In the genomic region with DNA sequence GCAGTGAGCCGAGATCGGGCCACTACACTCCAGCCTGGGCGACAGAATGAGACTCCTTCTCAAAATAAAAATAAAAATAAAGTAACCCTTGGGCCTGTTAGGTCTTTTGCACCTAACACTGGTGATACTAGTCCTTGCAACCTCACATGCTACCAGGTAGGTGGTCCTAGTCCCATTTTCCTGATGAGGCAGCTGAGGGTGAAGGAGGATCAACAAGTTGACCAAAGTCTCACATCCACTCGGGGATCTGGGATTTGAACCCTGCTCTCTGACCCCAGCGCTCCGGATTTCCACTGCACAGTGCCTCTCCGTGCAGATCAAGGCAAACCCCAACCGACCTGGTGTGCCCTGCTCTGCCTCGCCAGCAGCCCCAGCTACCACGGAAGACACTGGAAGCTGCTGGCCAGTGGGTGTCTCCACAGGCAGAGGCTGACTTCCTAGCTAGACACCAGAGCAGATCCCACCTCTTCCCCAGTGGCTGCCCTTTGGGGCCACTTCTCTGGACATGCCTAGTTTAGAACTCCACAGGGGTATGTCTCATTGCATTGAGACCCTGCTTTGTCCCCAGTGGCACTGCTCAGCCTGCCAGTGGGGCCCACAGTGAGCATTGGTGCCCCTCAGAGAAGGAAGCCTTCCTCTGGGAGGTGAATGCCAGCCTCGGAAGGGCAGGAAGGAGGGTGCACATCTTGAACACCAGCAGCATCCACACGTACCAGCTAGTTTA, we compare ENCODE assay signal across 3 cellular contexts.
TF ChIP-seq lines count a peak whose summit lies in the region.

No MANE protein-coding gene starts in this region.

TF ChIP-seq in HepG2, 621 proteins besides CTCF, POLR2A, EP300 and RAD21:
- TF ChIP-seq ZNF446 (CRISPR knock-in tag; IDR thresholded peaks at IDR 0.05) (no peak), ZNF124 (CRISPR knock-in tag; IDR thresholded peaks at IDR 0.05) (no peak), MEF2D (CRISPR knock-in tag; IDR thresholded peaks at IDR 0.05) (no peak), MED8 (CRISPR knock-in tag; IDR thresholded peaks at IDR 0.05; ENCODE audit: insufficient replicate concordance) (no peak), RARG (CRISPR knock-in tag; IDR thresholded peaks at IDR 0.05; ENCODE audit: low read depth) (no peak), ZNF629 (CRISPR knock-in tag; conservative IDR thresholded peaks at IDR 0.05) (peak; percentile 70)
TF ChIP-seq in HepG2: peak in this region for 1.

TF ChIP-seq in H1, 55 proteins besides CTCF, POLR2A, EP300 and RAD21:
- TF ChIP-seq RBBP5 (IDR thresholded peaks at IDR 0.05; ENCODE audit: borderline replicate concordance, low read depth, low read length) (no peak), ASH2L (IDR thresholded peaks at IDR 0.05; ENCODE audit: low read length) (no peak), TEAD4 (IDR thresholded peaks at IDR 0.05; ENCODE audit: low read depth, low read length) (no peak), EZH2 (IDR thresholded peaks at IDR 0.05; ENCODE audit: low read depth, low read length, severe bottlenecking) (no peak), CHD7 (IDR thresholded peaks at IDR 0.05; ENCODE audit: insufficient replicate concordance, low read length) (no peak), FOSL1 (IDR thresholded peaks at IDR 0.05; ENCODE audit: insufficient read depth, low read depth, low read length) (no peak), POU5F1 (IDR thresholded peaks at IDR 0.05; ENCODE audit: low read depth, low read length) (no peak), CTBP2 (IDR thresholded peaks at IDR 0.05; ENCODE audit: borderline replicate concordance, insufficient read depth, insufficient read length, low read length) (no peak), HDAC6 (IDR thresholded peaks at IDR 0.05; ENCODE audit: low read depth, low read length) (no peak), JUND (IDR thresholded peaks at IDR 0.05; ENCODE audit: low read length) (no peak), TAF1 (IDR thresholded peaks at IDR 0.05; ENCODE audit: low read depth, low read length) (no peak)

TF ChIP-seq in SK-N-SH, 30 proteins besides CTCF, POLR2A, EP300 and RAD21:
- no peak for TF ChIP-seq SMC3 (IDR thresholded peaks at IDR 0.05; ENCODE audit: low read depth, low read length)
- TF ChIP-seq SIN3A (IDR thresholded peaks at IDR 0.05; ENCODE audit: borderline replicate concordance, low read depth, low read length): no peak
- TF ChIP-seq RCOR1 (IDR thresholded peaks at IDR 0.05; ENCODE audit: low read length): no peak
- no peak for TF ChIP-seq NFIC (IDR thresholded peaks at IDR 0.05; ENCODE audit: borderline replicate concordance)
- TF ChIP-seq, protein P1, sequence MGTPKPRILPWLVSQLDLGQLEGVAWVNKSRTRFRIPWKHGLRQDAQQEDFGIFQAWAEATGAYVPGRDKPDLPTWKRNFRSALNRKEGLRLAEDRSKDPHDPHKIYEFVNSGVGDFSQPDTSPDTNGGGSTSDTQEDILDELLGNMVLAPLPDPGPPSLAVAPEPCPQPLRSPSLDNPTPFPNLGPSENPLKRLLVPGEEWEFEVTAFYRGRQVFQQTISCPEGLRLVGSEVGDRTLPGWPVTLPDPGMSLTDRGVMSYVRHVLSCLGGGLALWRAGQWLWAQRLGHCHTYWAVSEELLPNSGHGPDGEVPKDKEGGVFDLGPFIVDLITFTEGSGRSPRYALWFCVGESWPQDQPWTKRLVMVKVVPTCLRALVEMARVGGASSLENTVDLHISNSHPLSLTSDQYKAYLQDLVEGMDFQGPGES (IDR thresholded peaks at IDR 0.05; ENCODE audit: low read depth, low read length): no peak
- TF ChIP-seq TAF1 (IDR thresholded peaks at IDR 0.05; ENCODE audit: borderline replicate concordance, low read depth, low read length): no peak
